ENCODE assay signal across 1 cellular context in the genomic region with DNA sequence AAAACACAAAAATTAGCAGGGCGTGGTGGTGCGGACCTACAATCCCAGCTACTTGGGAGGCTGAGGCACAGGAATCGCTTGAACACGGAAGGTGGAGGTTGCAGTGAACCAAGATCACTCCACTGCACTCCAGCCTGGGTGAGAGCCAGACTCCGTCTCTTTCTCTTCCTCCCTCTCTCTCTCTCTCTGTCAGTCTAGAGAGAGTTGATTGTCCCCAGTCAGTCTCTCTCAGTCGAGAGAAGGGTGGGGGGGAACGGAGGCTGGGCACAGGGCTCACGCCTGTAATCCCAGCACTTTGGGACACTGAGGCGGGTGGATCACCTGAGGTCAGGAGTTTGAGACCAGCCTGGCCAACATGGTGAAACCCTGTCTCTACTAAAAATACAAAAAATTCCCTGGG. TPM values are rescaled to one million over a fixed set of nuclear protein-coding genes. Genes with fewer than 3 reads are reported as not detected.
"Had no signal": no experiment of that assay in that cellular context is flagged by ENCODE, and none has a peak within 500 bp of the region (broad histone marks: within the 10 kb centered on the region; RNA-seq: fewer than 3 reads in every experiment).

No MANE protein-coding gene starts in this region.

RNA-seq across cellular contexts. Expression of a gene that starts 10.3 kb away (rescaled TPM):
- total RNA-seq: PC-3 had no signal
